Comparison of ENCODE assay signal across 18 cellular contexts in the genomic region with DNA sequence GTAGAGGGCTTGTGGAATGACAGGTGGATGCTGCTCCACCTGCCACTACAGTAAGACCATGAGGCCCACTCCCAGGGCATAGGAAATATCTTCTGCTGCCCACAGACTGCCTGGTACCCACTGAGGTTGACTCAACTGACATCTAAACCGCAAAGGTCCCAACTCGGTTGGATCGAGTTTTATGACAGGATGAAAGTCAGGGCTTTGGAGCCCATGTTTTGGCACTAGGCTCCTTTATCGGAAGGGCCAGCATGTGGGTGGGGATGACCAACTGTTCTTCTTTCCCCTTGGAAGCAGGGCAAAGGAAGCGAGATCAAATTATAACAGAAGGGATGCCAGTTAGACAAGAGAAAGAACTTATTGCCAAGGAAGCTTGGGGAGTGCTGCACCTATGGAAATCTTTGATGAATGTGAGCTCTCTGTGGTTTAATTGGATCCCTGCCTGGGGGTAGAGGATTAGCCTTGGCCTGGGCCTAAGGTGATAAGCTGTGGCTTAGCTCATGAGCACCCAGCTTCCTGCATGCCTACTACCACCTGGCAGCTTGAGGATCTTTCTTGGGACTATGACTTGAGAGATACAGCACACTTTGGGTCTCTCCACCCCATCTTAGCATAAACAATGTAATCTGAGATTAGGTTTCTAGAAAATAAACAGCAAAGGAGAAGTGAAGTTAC.
DNase-seq lines count a peak whose midpoint lies in the region; ATAC-seq, FAIRE-seq and TF ChIP-seq lines count a peak whose summit lies in the region.
"Had no signal": no experiment of that assay in that cellular context is flagged by ENCODE, and none has a peak within 500 bp of the region (broad histone marks: within the 10 kb centered on the region; RNA-seq: fewer than 3 reads in every experiment).

No MANE protein-coding gene starts in this region.

- ATAC-seq in K562 (no peak), GM21360 (IDR thresholded peaks at IDR 0.05; ENCODE audit: unreplicated experiment) (no peak), GM19395 (IDR thresholded peaks at IDR 0.05; ENCODE audit: unreplicated experiment) (no peak)

- in situ Hi-C loops in K562 (cut with MboI) = no loop called here

- H2AFZ ChIP-seq in K562 (ENCODE audit: low read depth, low read length) = no peak overlapping the region

- POLR2A ChIA-PET in K562 (lab: Yijun Ruan, JAX) = no interaction called here

- H3K79me2 ChIP-seq in K562 (ENCODE audit: control insufficient read depth, insufficient read depth, low read length) = no peaks in the 10 kb centered on the region

- H3K4me2 ChIP-seq in K562 (ENCODE audit: insufficient read depth, low read length) = no peak overlapping the region

- TF ChIP-seq POLR2A in K562 (conservative IDR thresholded peaks at IDR 0.05) = no peak

- TF ChIP-seq RAD21 in K562 (CRISPR knock-in tag; conservative IDR thresholded peaks at IDR 0.05 in 1 of 2, IDR thresholded peaks at IDR 0.05 in 1 of 2) = no peak

- WGBS in K562 (ENCODE audit: insufficient coverage, low coverage, missing lambda C conversion rate) = 7% methylated on average over 3 of the region's 5 CpGs

- no peaks in the 10 kb centered on the region for H3K9me3 ChIP-seq in K562 (replicated peaks; ENCODE audit: control insufficient read depth, insufficient read depth, low read depth, low read length)

- no peak for TF ChIP-seq CTCF in K562 (IDR thresholded peaks at IDR 0.05 in 2 of 3, conservative IDR thresholded peaks at IDR 0.05 in 1 of 3; ENCODE audit: insufficient read depth in 2 of 3, low read depth in 1 of 3, low read length in 3 of 3)

- no peak for FAIRE-seq in K562 (lab: Jason Lieb, UNC)

- H3K9ac ChIP-seq in K562 (ENCODE audit: insufficient read depth in 1 of 2, low read depth in 2 of 2, low read length in 2 of 2) = no peak overlapping the region

- TF ChIP-seq EP300 in K562 (IDR thresholded peaks at IDR 0.05; ENCODE audit: low read length) = no peak

- CTCF ChIA-PET in K562 (lab: Yijun Ruan, JAX; ENCODE audit: low intra/inter-chr PET ratio) = no interaction called here

- DNase-seq in HS-27A (ENCODE audit: low read depth) (peak; percentile 23), NCI-H82 treated with DMSO at 0.1 percent for 48 hours (lab: John Stamatoyannopoulos, UW; ENCODE audit: unreplicated experiment) (peak; percentile 87), K562 (ENCODE audit: extremely low read depth in 1 of 4, low spot score in 3 of 4) (no peak), NCI-H1105 treated with DMSO at 0.1 percent for 48 hours (lab: John Stamatoyannopoulos, UW) (no peak), Kasumi-1 (lab: John Stamatoyannopoulos, UW) (no peak)
- DNase-seq: ACHN, C1 segment of cervical spinal cord, DMS79, KG1, MM.1S, NCI-H1092, NCI-H146, NCI-H2029 treated with DMSO at 0.1 percent for 48 hours, NCI-H2171 treated with DMSO at 0.1 percent for 48 hours, RPMI8226, SHP77 treated with DMSO at 0.1 percent for 48 hours had no signal

- H3K4me1 ChIP-seq in K562 (replicated peaks in 1 of 2; ENCODE audit: control insufficient read depth in 2 of 2, insufficient read depth in 2 of 2, low read length in 2 of 2) = no peaks in the 10 kb centered on the region

- no peaks in the 10 kb centered on the region for H3K36me3 ChIP-seq in K562 (ENCODE audit: control insufficient read depth, insufficient read depth, low read length)

- H3K4me3 ChIP-seq in K562 = no peak overlapping the region

- no peaks in the 10 kb centered on the region for H3K9me1 ChIP-seq in K562 (ENCODE audit: control insufficient read depth, insufficient read depth, low read length)

- H4K20me1 ChIP-seq in K562 (replicated peaks; ENCODE audit: control insufficient read depth, insufficient read depth, low read length) = no peaks in the 10 kb centered on the region

- peaks cover 0 to 12% of the 10 kb centered on the region in 2 experiments; a peak in 3 of 5 replicates for H3K27me3 ChIP-seq in K562 (ENCODE audit: control insufficient read depth in 2 of 2, insufficient read depth in 2 of 2, low read length in 2 of 2)

- intact Hi-C loops in K562 (cut with micrococcal nuclease) = no loop called here

- H3K27ac ChIP-seq in K562 (ENCODE audit: extremely low read depth, low read depth, low read length) = no peak overlapping the region

- no TSS peak for BruUV-seq in K562 (replicated peaks; lab: Mats Ljungman, UMichigan)

TF ChIP-seq in K562, 482 proteins besides CTCF, POLR2A, EP300 and RAD21:
- TF ChIP-seq MNT (conservative IDR thresholded peaks at IDR 0.05) (no peak), CBFA2T3 (IDR thresholded peaks at IDR 0.05) (0 out of 2 replicates have a peak, but pooled peaks have one; percentile 5)

Comparison
In these comparisons a context has a peak if more than half of its experiments do, and no peak if none do; other contexts are left out.
1. DNase-seq: peak in HS-27A (single experiment) and NCI-H82 treated with DMSO at 0.1 percent for 48 hours (single experiment); none in K562 (0 of 4), NCI-H1105 treated with DMSO at 0.1 percent for 48 hours (single experiment) and Kasumi-1 (0 of 2).